Comparison of ENCODE assay signal across 8 cellular contexts in genomic region chr20:19992996-19993908, GRCh38. TPM values are rescaled to one million over a fixed set of nuclear protein-coding genes. Genes with fewer than 3 reads are reported as not detected.
DNase-seq lines count a peak whose midpoint lies in the region; TF ChIP-seq lines count a peak whose summit lies in the region.

No MANE protein-coding gene starts in this region.

- no peaks in the 10 kb centered on the region for H4K20me1 ChIP-seq in osteoblast (ENCODE audit: insufficient read depth, low read length)

- H3K36me3 ChIP-seq in BJ (ENCODE audit: control insufficient read depth, insufficient read depth, low read length) = peaks cover 6% of the 10 kb centered on the region
- H3K36me3 ChIP-seq in osteoblast (ENCODE audit: insufficient read depth, low read length) = peaks cover 31% of the 10 kb centered on the region
- H3K36me3 ChIP-seq in CD4-positive, alpha-beta memory T cell (ENCODE audit: insufficient read depth, low read length) = no peaks in the 10 kb centered on the region

- POLR2A ChIA-PET in BJ (lab: Charles Lee) = interaction anchor here (0.6 to 1.6 kb wide), 5 partner anchors 9 to 281 kb away, joined by 3 to 24 read pairs (median 4); no protein-coding TSS in a partner anchor
- POLR2A ChIA-PET in RWPE1 (lab: Yijun Ruan, JAX; ENCODE audit: low non-redundant PET) = interaction anchor here (0.7 to 2.3 kb wide), 3 partner anchors 17 to 107 kb away, joined by 3 to 28 read pairs (median 4); no protein-coding TSS in a partner anchor
- POLR2A ChIA-PET in CD4-positive, alpha-beta memory T cell (lab: Charles Lee; ENCODE audit: partially characterized antibody) = interaction anchor here (0.7 to 1.3 kb wide), 2 partner anchors 16 to 25 kb away, joined by 3 to 4 read pairs; no protein-coding TSS in a partner anchor

- H3K79me2 ChIP-seq in osteoblast (ENCODE audit: insufficient read depth, low read length) = peaks cover 57% of the 10 kb centered on the region

- peak overlapping the region; percentile 87 for H3K4me2 ChIP-seq in osteoblast (ENCODE audit: insufficient read depth, low read length)

- peaks cover 0 to 1% (median 0%) of the 10 kb centered on the region in 8 donors for H3K9me3 Mint-ChIP-seq in CD4-positive, alpha-beta memory T cell

- peaks cover 50% of the 10 kb centered on the region for H3K4me1 ChIP-seq in osteoblast (ENCODE audit: insufficient read depth, low read length)
- no peaks in the 10 kb centered on the region for H3K4me1 ChIP-seq in CD4-positive, alpha-beta memory T cell (ENCODE audit: insufficient read depth, low read length)

- H3K27me3 ChIP-seq in BJ (ENCODE audit: control insufficient read depth, insufficient read depth, low read length) = no peaks in the 10 kb centered on the region
- H3K27me3 ChIP-seq in osteoblast (ENCODE audit: insufficient read depth, low read length) = no peaks in the 10 kb centered on the region
- no peaks in the 10 kb centered on the region for H3K27me3 ChIP-seq in CD4-positive, alpha-beta memory T cell (ENCODE audit: insufficient read depth, low read length)

- no peak for TF ChIP-seq CTCF in BJ (IDR thresholded peaks at IDR 0.05; ENCODE audit: insufficient read depth, low read depth, low read length)
- no peak for TF ChIP-seq CTCF in RWPE1 (conservative IDR thresholded peaks at IDR 0.05; ENCODE audit: low read depth)
- no peak for TF ChIP-seq CTCF in osteoblast (IDR thresholded peaks at IDR 0.05; ENCODE audit: extremely low read depth, low read depth, low read length)

- CTCF ChIA-PET in BJ (lab: Yijun Ruan, JAX) (interaction anchor here (0.8 to 4.0 kb wide), 8 partner anchors 17 to 306 kb away, joined by 3 to 39 read pairs (median 8); partner anchors contain the start of gene NAA20), RWPE1 (lab: Yijun Ruan, JAX) (interaction anchor here (1.0 to 1.2 kb wide), 2 partner anchors 24 to 107 kb away, joined by 3 to 8 read pairs; partner anchors contain the start of gene NAA20)
- CTCF ChIA-PET in CD4-positive, alpha-beta memory T cell (lab: Charles Lee; ENCODE audit: partially characterized antibody) = interaction anchor here (0.6 to 2.8 kb wide), 10 partner anchors 8 to 1345 kb away, joined by 3 to 12 read pairs (median 4); no protein-coding TSS in a partner anchor

- peaks cover 3 to 5% of the 10 kb centered on the region in 2 donors for H3K27me3 Mint-ChIP-seq in CD4-positive, alpha-beta memory T cell

- H3K4me3 ChIP-seq in BJ (ENCODE audit: low read depth, low read length) (no peak overlapping the region), osteoblast (ENCODE audit: insufficient read depth, low read length) (peak overlapping the region; percentile 54)
- no peak overlapping the region for H3K4me3 ChIP-seq in CD4-positive, alpha-beta memory T cell (ENCODE audit: low read length in 2 of 2)

- H3K4me3 Mint-ChIP-seq in CD4-positive, alpha-beta memory T cell = no peak overlapping the region

- no peaks in the 10 kb centered on the region for H3K9me3 ChIP-seq in osteoblast (ENCODE audit: low read depth, low read length)
- H3K9me3 ChIP-seq in CD4-positive, alpha-beta memory T cell (ENCODE audit: control insufficient read depth in 1 of 2, low read length in 2 of 2) = no peaks in the 10 kb centered on the region

- H3K27ac Mint-ChIP-seq in CD4-positive, alpha-beta memory T cell = peak overlapping the region in 1 of 7 donors; percentile 37

- intact Hi-C loops in CD4-positive, alpha-beta memory T cell (cut with micrococcal nuclease) = no loop called here

- peak overlapping the region; percentile 21 for H2AFZ ChIP-seq in osteoblast (ENCODE audit: low read length)

- DNase-seq in BJ (ENCODE audit: low read depth) (peak; percentile 87), RWPE1 (ENCODE audit: low spot score) (peak; percentile 95), fibroblast of peridontal ligament (ENCODE audit: extremely low read depth) (peak; percentile 92), osteoblast (ENCODE audit: insufficient read length, low spot score, missing footprints) (no peak), cortex of kidney (lab: John Stamatoyannopoulos, UW) (no peak), NCI-H2081 (lab: John Stamatoyannopoulos, UW) (no peak)
- no peak for DNase-seq in CD4-positive, alpha-beta memory T cell
- no peak for DNase-seq in activated CD8-positive, alpha-beta memory T cell treated with anti-CD3 and anti-CD28 coated beads, Interleukin-2, amount 50 U/mL, for 4 hours

- H3K4me1 Mint-ChIP-seq in CD4-positive, alpha-beta memory T cell = peaks cover 0 to 4% (median under 1%) of the 10 kb centered on the region in 4 donors

- H3K27ac ChIP-seq in RWPE1 (peak overlapping the region; percentile 100), osteoblast (ENCODE audit: low read depth, low read length) (peak overlapping the region; percentile 95)
- no peak overlapping the region for H3K27ac ChIP-seq in CD4-positive, alpha-beta memory T cell (ENCODE audit: low read depth, low read length)

- no peaks in the 10 kb centered on the region for H3K36me3 Mint-ChIP-seq in CD4-positive, alpha-beta memory T cell

RNA-seq across cellular contexts. Expression of gene NAA20, which starts 23.9 kb away (rescaled TPM):
- polyA plus RNA-seq in BJ (2011; rRNA removed) = 34.5 and 63.4 TPM in 2 replicates
- polyA minus RNA-seq in BJ (2011; rRNA and poly(A)+ RNA removed) = 15.9 and 19.7 TPM in 2 replicates
- total RNA-seq in osteoblast = 32.6 and 43.3 TPM in 2 replicates
- 10 to 100 TPM; 32.5 to 33.5 TPM for total RNA-seq in CD4-positive, alpha-beta memory T cell
- 100 to 1,000 TPM in 1 of 2 donors, 10 to 100 TPM in 1; 80.0 to 116 TPM for polyA plus RNA-seq in CD4-positive, alpha-beta memory T cell

RNA-seq across cellular contexts. Expression of gene CRNKL1, which starts 59.0 kb away (rescaled TPM):
- polyA plus RNA-seq in BJ (2011; rRNA removed) = 7.8 and 14.2 TPM in 2 replicates
- 9.2 and 9.3 TPM in 2 replicates for polyA minus RNA-seq in BJ (2011; rRNA and poly(A)+ RNA removed)
- total RNA-seq in osteoblast = 31.5 and 33.7 TPM in 2 replicates
- total RNA-seq in CD4-positive, alpha-beta memory T cell = 10 to 100 TPM; 30.0 to 32.9 TPM
- polyA plus RNA-seq in CD4-positive, alpha-beta memory T cell = 10 to 100 TPM; 10.4 to 16.1 TPM

RNA-seq across cellular contexts. Expression of gene CFAP61, which starts 59.1 kb away (rescaled TPM):
- not detected in 2 replicates for polyA plus RNA-seq in BJ (2011; rRNA removed)
- 0.38 TPM in 1 of 2 replicates, not detected in the other for polyA minus RNA-seq in BJ (2011; rRNA and poly(A)+ RNA removed)
- not detected in 2 replicates for total RNA-seq in osteoblast
- not detected for total RNA-seq in CD4-positive, alpha-beta memory T cell
- polyA plus RNA-seq in CD4-positive, alpha-beta memory T cell = not detected

Comparison
In these comparisons a context has a peak if more than half of its experiments do, and no peak if none do; other contexts are left out.
1. DNase-seq: peak in BJ (single experiment), RWPE1 (single experiment) and fibroblast of peridontal ligament (single experiment); none in osteoblast (single experiment), CD4-positive, alpha-beta memory T cell (0 of 5), cortex of kidney (single experiment), activated CD8-positive, alpha-beta memory T cell treated with anti-CD3 and anti-CD28 coated beads, Interleukin-2, amount 50 U/mL, for 4 hours (single experiment) and NCI-H2081 (0 of 2).